11 cellular contexts compared by ENCODE assay signal in genomic region chr15:84669726-84670125, GRCh38.
DNase-seq lines count a peak whose midpoint lies in the region.
"Had no signal": no experiment of that assay in that cellular context is flagged by ENCODE, and none has a peak within 500 bp of the region (broad histone marks: within the 10 kb centered on the region; RNA-seq: fewer than 3 reads in every experiment).

No MANE protein-coding gene starts in this region.

- DNase-seq in activated effector memory CD4-positive, alpha-beta T cell treated with anti-CD3 and anti-CD28 coated beads, Interleukin-2, amount 50 U/mL, for 16 hours: peak; percentile 74
- no peak for DNase-seq in activated effector memory CD4-positive, alpha-beta T cell treated with Interleukin-2 at 50 U/mL for 16 hours
- peak; percentile 72 to 74 for DNase-seq in activated T-cell treated with anti-CD3 and anti-CD28 coated beads, Interleukin-2, amount 50 U/mL, for 48 hours
- DNase-seq in iris pigment epithelial cell (ENCODE audit: low read depth): peak; percentile 36
- peak; percentile 88 for DNase-seq in stromal cell of bone marrow (ENCODE audit: low read depth)
- no peak for DNase-seq in NCI-H2029 (lab: John Stamatoyannopoulos, UW)
- no peak for DNase-seq in NCI-H345 (lab: John Stamatoyannopoulos, UW)
- no peak for DNase-seq in cerebellar nuclear complex (lab: John Stamatoyannopoulos, UW)
- DNase-seq: mesendoderm, NCI-H2081, ovary had no signal

Comparison
In these comparisons a context has a peak if more than half of its experiments do, and no peak if none do; other contexts are left out.
1. DNase-seq: peak in activated effector memory CD4-positive, alpha-beta T cell treated with anti-CD3 and anti-CD28 coated beads, Interleukin-2, amount 50 U/mL, for 16 hours (single experiment), activated T-cell treated with anti-CD3 and anti-CD28 coated beads, Interleukin-2, amount 50 U/mL, for 48 hours (2 of 2), iris pigment epithelial cell (single experiment) and stromal cell of bone marrow (single experiment); none in activated effector memory CD4-positive, alpha-beta T cell treated with Interleukin-2 at 50 U/mL for 16 hours (single experiment), NCI-H2029 (single experiment), NCI-H345 (single experiment) and cerebellar nuclear complex (0 of 2).